Comparison of ENCODE assay signal across 22 cellular contexts in the genomic region with DNA sequence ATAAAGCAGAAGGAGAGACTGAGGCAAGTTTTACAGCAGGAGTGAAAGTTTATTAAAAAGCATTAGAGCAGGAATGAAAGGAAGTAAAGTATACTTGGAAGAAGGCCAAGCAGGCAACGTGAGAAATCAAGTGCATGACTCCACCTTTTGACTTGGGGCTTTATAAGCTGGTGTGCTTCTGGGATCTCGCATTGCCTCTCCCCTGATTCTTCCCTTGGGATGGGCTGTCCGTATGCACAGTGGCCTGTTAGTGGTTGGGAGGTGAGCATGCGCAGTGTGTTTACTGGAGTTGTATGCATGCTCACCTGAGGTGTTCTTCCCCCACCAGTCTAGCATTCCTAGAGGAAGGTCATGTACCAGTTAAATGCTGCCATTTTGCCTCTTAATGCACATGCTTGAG. TPM values are rescaled to one million over a fixed set of nuclear protein-coding genes. Genes with fewer than 3 reads are reported as not detected.
"Had no signal": no experiment of that assay in that cellular context is flagged by ENCODE, and none has a peak within 500 bp of the region (broad histone marks: within the 10 kb centered on the region; RNA-seq: fewer than 3 reads in every experiment).

No MANE protein-coding gene starts in this region.

- DNase-seq: activated CD4-positive, alpha-beta memory T cell treated with anti-CD3 and anti-CD28 coated beads for 36 hours; activated CD4-positive, alpha-beta T cell treated with anti-CD3 and anti-CD28 coated beads for 1 hour; activated CD8-positive, alpha-beta memory T cell treated with anti-CD3 and anti-CD28 coated beads, Interleukin-2, amount 10 ng/mL, durations not matched to agents 7 days and 5 days; activated effector memory CD4-positive, alpha-beta T cell treated with Interleukin-2 at 50 U/mL for 16 hours; activated naive CD4-positive, alpha-beta T cell treated with anti-CD3 and anti-CD28 coated beads, Interleukin-2, amount 50 U/mL, for 16 hours; activated T-cell treated with anti-CD3 and anti-CD28 coated beads, Interleukin-2, amount 50 U/mL, for 24 hours; cortex of kidney; effector CD8-positive, alpha-beta T cell; heart right ventricle; left cardiac atrium; lower lobe of right lung; midbrain; ovary; sigmoid colon; stimulated activated CD4-positive, alpha-beta T cell treated with anti-CD3 and anti-CD28 coated beads, Interleukin-1b, Interleukin-23, amount 100 ng/mL, for 48 hours; stimulated activated naive CD8-positive, alpha-beta T cell treated with anti-CD3 and anti-CD28 coated beads, Interleukin-15, amount 100 ng/mL, for 72 hours; T-helper 1 cell; testis had no signal

- ATAC-seq: activated CD8-positive, alpha-beta memory T cell treated with anti-CD3 and anti-CD28 coated beads, Interleukin-2, amount 10 ng/mL, durations not matched to agents 7 days and 5 days; gastroesophageal sphincter; heart right ventricle; left cardiac atrium; lower lobe of right lung; stimulated activated naive CD8-positive, alpha-beta T cell treated with anti-CD3 and anti-CD28 coated beads, Interleukin-15, amount 100 ng/mL, for 72 hours had no signal

- H3K27ac Mint-ChIP-seq: activated CD4-positive, alpha-beta memory T cell treated with anti-CD3 and anti-CD28 coated beads for 36 hours; activated CD8-positive, alpha-beta memory T cell treated with anti-CD3 and anti-CD28 coated beads, Interleukin-2, amount 10 ng/mL, durations not matched to agents 7 days and 5 days; activated T-cell treated with anti-CD3 and anti-CD28 coated beads, Interleukin-2, amount 50 U/mL, for 24 hours; stimulated activated naive CD8-positive, alpha-beta T cell treated with anti-CD3 and anti-CD28 coated beads, Interleukin-15, amount 100 ng/mL, for 72 hours had no signal

- FAIRE-seq: endothelial cell of umbilical vein had no signal

- H3K27me3 Mint-ChIP-seq: activated CD4-positive, alpha-beta memory T cell treated with anti-CD3 and anti-CD28 coated beads for 36 hours; activated T-cell treated with anti-CD3 and anti-CD28 coated beads, Interleukin-2, amount 50 U/mL, for 24 hours; stimulated activated naive CD8-positive, alpha-beta T cell treated with anti-CD3 and anti-CD28 coated beads, Interleukin-15, amount 100 ng/mL, for 72 hours had no signal

- H3K27me3 ChIP-seq: gastroesophageal sphincter, heart right ventricle, ovary, sigmoid colon, testis had no signal

- H3K27ac ChIP-seq: heart right ventricle, lower lobe of right lung, ovary, sigmoid colon, testis had no signal

- H3K4me3 ChIP-seq: gastroesophageal sphincter, heart right ventricle, lower lobe of right lung, ovary, sigmoid colon, testis had no signal

- H3K36me3 Mint-ChIP-seq: activated CD4-positive, alpha-beta memory T cell treated with anti-CD3 and anti-CD28 coated beads for 36 hours; activated CD8-positive, alpha-beta memory T cell treated with anti-CD3 and anti-CD28 coated beads, Interleukin-2, amount 10 ng/mL, durations not matched to agents 7 days and 5 days had no signal

- H3K9me3 ChIP-seq: gastroesophageal sphincter, heart right ventricle, lower lobe of right lung, ovary, sigmoid colon, testis had no signal

- H3K36me3 ChIP-seq: gastroesophageal sphincter, heart right ventricle, lower lobe of right lung, ovary, sigmoid colon had no signal

- H3K9me3 Mint-ChIP-seq: activated CD4-positive, alpha-beta memory T cell treated with anti-CD3 and anti-CD28 coated beads for 36 hours; activated T-cell treated with anti-CD3 and anti-CD28 coated beads, Interleukin-2, amount 50 U/mL, for 24 hours; central memory CD8-positive, alpha-beta T cell; stimulated activated naive CD8-positive, alpha-beta T cell treated with anti-CD3 and anti-CD28 coated beads, Interleukin-15, amount 100 ng/mL, for 72 hours had no signal

- H3K4me1 ChIP-seq: testis had no signal

- H3K4me3 Mint-ChIP-seq: activated CD4-positive, alpha-beta memory T cell treated with anti-CD3 and anti-CD28 coated beads for 36 hours; activated CD8-positive, alpha-beta memory T cell treated with anti-CD3 and anti-CD28 coated beads, Interleukin-2, amount 10 ng/mL, durations not matched to agents 7 days and 5 days; activated T-cell treated with anti-CD3 and anti-CD28 coated beads, Interleukin-2, amount 50 U/mL, for 24 hours; central memory CD8-positive, alpha-beta T cell; stimulated activated naive CD8-positive, alpha-beta T cell treated with anti-CD3 and anti-CD28 coated beads, Interleukin-15, amount 100 ng/mL, for 72 hours had no signal

RNA-seq across cellular contexts. Expression of gene C1QTNF7, which starts 29.1 kb away (rescaled TPM):
- total RNA-seq: activated CD4-positive, alpha-beta memory T cell treated with anti-CD3 and anti-CD28 coated beads for 36 hours; activated CD8-positive, alpha-beta memory T cell treated with anti-CD3 and anti-CD28 coated beads, Interleukin-2, amount 10 ng/mL, durations not matched to agents 7 days and 5 days; endothelial cell of umbilical vein; myocyte had no signal
- polyA plus RNA-seq: endothelial cell of umbilical vein had no signal
